Comparison of ENCODE assay signal across 24 cellular contexts in the genomic region with DNA sequence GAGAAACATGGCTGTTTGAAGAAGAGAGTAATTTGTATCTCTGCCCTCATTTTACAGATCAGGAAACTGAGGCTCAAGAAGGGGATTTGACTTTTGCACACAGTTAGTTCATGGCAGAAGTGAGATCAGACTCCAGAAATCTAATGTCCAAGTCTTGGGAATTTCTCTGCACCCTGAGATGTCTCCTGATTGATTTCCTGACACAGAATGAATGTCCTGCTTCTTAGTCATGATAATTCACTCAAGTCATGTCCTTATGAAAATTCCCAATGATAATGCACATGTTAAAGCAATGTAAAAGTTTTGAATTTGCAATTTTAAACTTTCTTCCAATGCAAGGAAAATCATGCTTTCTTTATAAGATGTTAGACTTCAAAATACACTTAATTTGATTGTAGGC.
DNase-seq lines count a peak whose midpoint lies in the region; ATAC-seq and TF ChIP-seq lines count a peak whose summit lies in the region.
"Had no signal": no experiment of that assay in that cellular context is flagged by ENCODE, and none has a peak within 500 bp of the region (broad histone marks: within the 10 kb centered on the region; RNA-seq: fewer than 3 reads in every experiment).

No MANE protein-coding gene starts in this region.

- H3K9me3 ChIP-seq in left ventricle myocardium inferior (replicated peaks) (no peaks in the 10 kb centered on the region), right atrium auricular region (no peaks in the 10 kb centered on the region)

- peak overlapping the region; percentile 63 for H3K27ac Mint-ChIP-seq in osteocyte (ENCODE audit: unreplicated experiment)
- H3K27ac Mint-ChIP-seq: CD8-positive, alpha-beta memory T cell; H9; HFFc6 had no signal

- no peaks in the 10 kb centered on the region for H3K9me3 Mint-ChIP-seq in osteocyte (ENCODE audit: unreplicated experiment)
- H3K9me3 Mint-ChIP-seq: CD8-positive, alpha-beta memory T cell had no signal

- H3K4me3 Mint-ChIP-seq in osteocyte (ENCODE audit: unreplicated experiment) = no peak overlapping the region
- H3K4me3 Mint-ChIP-seq: CD8-positive, alpha-beta memory T cell; H9; HFFc6 had no signal

- intact Hi-C loops in left ventricle myocardium inferior (cut with micrococcal nuclease) = no loop called here

- H3K4me3 ChIP-seq in left ventricle myocardium inferior (no peak overlapping the region), right atrium auricular region (no peak overlapping the region)
- H3K4me3 ChIP-seq: SK-N-MC had no signal

- H3K36me3 Mint-ChIP-seq in osteocyte (ENCODE audit: unreplicated experiment) = no peaks in the 10 kb centered on the region
- H3K36me3 Mint-ChIP-seq: CD8-positive, alpha-beta memory T cell had no signal

- no peak for DNase-seq in left ventricle myocardium inferior
- DNase-seq in right atrium auricular region (ENCODE audit: low spot score) = no peak
- DNase-seq in epithelial cell of prostate (ENCODE audit: low read depth, low spot score) = no peak
- no peak for DNase-seq in osteocyte (ENCODE audit: extremely low spot score, unreplicated experiment)
- DNase-seq in inferior parietal cortex (ENCODE audit: extremely low spot score) = no peak
- DNase-seq: 8988T; Calu3; CD8-positive, alpha-beta memory T cell; DMS153; H9; NCI-H1105; NCI-H1694; NCI-H2081; NCI-H2171; NCI-H345; NCI-H524 treated with DMSO at 0.1 percent for 48 hours; SHP77 had no signal

- H3K27ac ChIP-seq in left ventricle myocardium inferior (replicated peaks) (peak overlapping the region; percentile 27), right atrium auricular region (no peak overlapping the region), epithelial cell of prostate (peak overlapping the region; percentile 37)
- H3K27ac ChIP-seq: C4-2B, KMS-11, SK-N-MC had no signal

- no peaks in the 10 kb centered on the region for H3K27me3 ChIP-seq in left ventricle myocardium inferior (ENCODE audit: low read depth)
- no peaks in the 10 kb centered on the region for H3K27me3 ChIP-seq in right atrium auricular region

- H3K27me3 Mint-ChIP-seq in osteocyte (ENCODE audit: unreplicated experiment) = peaks cover 9% of the 10 kb centered on the region

- no peak for TF ChIP-seq CTCF in left ventricle myocardium inferior (IDR thresholded peaks at IDR 0.05; ENCODE audit: borderline replicate concordance)
- TF ChIP-seq CTCF in right atrium auricular region (IDR thresholded peaks at IDR 0.05) = no peak
- no peak for TF ChIP-seq CTCF in osteocyte (IDR thresholded peaks at IDR 0.05)

- H3K4me1 Mint-ChIP-seq in osteocyte (ENCODE audit: unreplicated experiment) = peaks cover 50% of the 10 kb centered on the region
- H3K4me1 Mint-ChIP-seq: CD8-positive, alpha-beta memory T cell had no signal

- H3K36me3 ChIP-seq in left ventricle myocardium inferior (no peaks in the 10 kb centered on the region), right atrium auricular region (no peaks in the 10 kb centered on the region)

- ATAC-seq in GM21360 (IDR thresholded peaks at IDR 0.05; ENCODE audit: unreplicated experiment) (no peak), HG03196 (IDR thresholded peaks at IDR 0.05; ENCODE audit: unreplicated experiment) (no peak), HG03354 (IDR thresholded peaks at IDR 0.05; ENCODE audit: poor library complexity, severe bottlenecking, unreplicated experiment) (no peak)

- H3K4me1 ChIP-seq in left ventricle myocardium inferior (peaks cover 40% of the 10 kb centered on the region), right atrium auricular region (peaks cover 0 to 15% of the 10 kb centered on the region in 2 donors)

Comparison
In these comparisons a context has a peak if more than half of its experiments do, and no peak if none do; other contexts are left out.
1. H3K27ac ChIP-seq: peak in left ventricle myocardium inferior (single experiment) and epithelial cell of prostate (single experiment); none in right atrium auricular region (0 of 2).